In genomic region chr19:39390759-39391592, GRCh38 we compare ENCODE assay signal across 1 cellular context.
A peak's percentile ranks its signal among the peaks of the same experiment; 100 is the strongest.
TF ChIP-seq lines count a peak whose summit lies in the region.

Gene MED29, plus strand, starts transcription at chr19:39391378. Its CDS starts 45 bp downstream, at chr19:39391423.
Gene PAF1, minus strand, starts transcription at chr19:39391106. Its CDS starts 242 bp downstream, at chr19:39390864.

TF ChIP-seq in K562, 482 proteins besides CTCF, POLR2A, EP300 and RAD21 (continued from another document and continues in another):
- no peak for TF ChIP-seq MGA (IDR thresholded peaks at IDR 0.05)
- no peak for TF ChIP-seq GATAD2B (IDR thresholded peaks at IDR 0.05; ENCODE audit: borderline replicate concordance)
- no peak for TF ChIP-seq ZNF24 (IDR thresholded peaks at IDR 0.05)
- TF ChIP-seq SAP30 (IDR thresholded peaks at IDR 0.05; ENCODE audit: borderline replicate concordance, insufficient read depth, low read depth, low read length, poor library complexity, severe bottlenecking): peak; percentile 60
- no peak for TF ChIP-seq CHD4 (IDR thresholded peaks at IDR 0.05; ENCODE audit: insufficient read depth, insufficient replicate concordance, low read depth, low read length, poor library complexity, severe bottlenecking)
- no peak for TF ChIP-seq ZNF740 (CRISPR knock-in tag; IDR thresholded peaks at IDR 0.05)
- TF ChIP-seq ZNF740 (tag; IDR thresholded peaks at IDR 0.05): no peak
- no peak for TF ChIP-seq DNMT1 (IDR thresholded peaks at IDR 0.05)
- TF ChIP-seq NR1H2 (CRISPR knock-in tag; IDR thresholded peaks at IDR 0.05): no peak
- TF ChIP-seq FIP1L1 (IDR thresholded peaks at IDR 0.05; ENCODE audit: low read depth, low read length, poor library complexity, severe bottlenecking): peak; percentile 84
- TF ChIP-seq BACH1 (tag; IDR thresholded peaks at IDR 0.05): no peak
- TF ChIP-seq PURB (CRISPR knock-in tag; IDR thresholded peaks at IDR 0.05; ENCODE audit: low read depth): no peak
- TF ChIP-seq POLR2AphosphoS5 (IDR thresholded peaks at IDR 0.05; ENCODE audit: control insufficient read depth, insufficient read depth, low read depth, low read length): peak; percentile 91
- TF ChIP-seq SOX6 (IDR thresholded peaks at IDR 0.05): no peak
- peak; percentile 89 for TF ChIP-seq CREB3L1 (IDR thresholded peaks at IDR 0.05; ENCODE audit: borderline replicate concordance, low read depth)
- TF ChIP-seq THRB (CRISPR knock-in tag; conservative IDR thresholded peaks at IDR 0.05): 0 out of 2 replicates have a peak, but pooled peaks have one; percentile 11
- TF ChIP-seq DPF2 (IDR thresholded peaks at IDR 0.05): no peak; the same call in 1 of the 2 replicates
- TF ChIP-seq MTA2 (IDR thresholded peaks at IDR 0.05; ENCODE audit: low read depth): no peak
- peak; percentile 80; the same call in 1 of the 2 replicates for TF ChIP-seq KAT7 (CRISPR knock-in tag; IDR thresholded peaks at IDR 0.05; ENCODE audit: borderline replicate concordance)
- 0 out of 2 replicates have a peak, but pooled peaks have one; percentile 11 for TF ChIP-seq ZC3H11A (IDR thresholded peaks at IDR 0.05; ENCODE audit: low read depth, low read length)
- no peak for TF ChIP-seq GTF3C2 (IDR thresholded peaks at IDR 0.05; ENCODE audit: borderline replicate concordance, extremely low read depth, insufficient read length)
- no peak for TF ChIP-seq TGIF2 (CRISPR knock-in tag; IDR thresholded peaks at IDR 0.05)
- no peak for TF ChIP-seq RFX5 (IDR thresholded peaks at IDR 0.05; ENCODE audit: low read depth, low read length)
- TF ChIP-seq STAT5B (CRISPR knock-in tag; IDR thresholded peaks at IDR 0.05): no peak
- 0 out of 2 replicates have a peak, but pooled peaks have one; percentile 16 for TF ChIP-seq SMC3 (conservative IDR thresholded peaks at IDR 0.05; ENCODE audit: insufficient read depth, low read depth, low read length)
- TF ChIP-seq NR3C1 (CRISPR knock-in tag; IDR thresholded peaks at IDR 0.05): no peak
- no peak for TF ChIP-seq PRMT5 (CRISPR knock-in tag; IDR thresholded peaks at IDR 0.05)
- no peak for TF ChIP-seq EHMT2 (IDR thresholded peaks at IDR 0.05)
- no peak for TF ChIP-seq TAF15 (IDR thresholded peaks at IDR 0.05; ENCODE audit: low read depth, low read length)
- TF ChIP-seq MITF (IDR thresholded peaks at IDR 0.05): no peak
- 0 out of 2 replicates have a peak, but pooled peaks have one; percentile 75 for TF ChIP-seq E2F4 (CRISPR knock-in tag; IDR thresholded peaks at IDR 0.05; ENCODE audit: low read depth)
- peak; percentile 12; the same call in 1 of the 2 replicates for TF ChIP-seq SAFB (IDR thresholded peaks at IDR 0.05; ENCODE audit: borderline replicate concordance, low read depth, low read length)
- TF ChIP-seq BMI1 (IDR thresholded peaks at IDR 0.05; ENCODE audit: low read length): no peak
- no peak for TF ChIP-seq ZFP30 (CRISPR knock-in tag; IDR thresholded peaks at IDR 0.05; ENCODE audit: borderline replicate concordance)
- TF ChIP-seq TBP (optimal IDR thresholded peaks at IDR 0.05; ENCODE audit: low read depth, low read length): peak; percentile 98
- TF ChIP-seq PATZ1 (CRISPR knock-in tag; IDR thresholded peaks at IDR 0.05; ENCODE audit: borderline replicate concordance): no peak
- TF ChIP-seq SRSF7 (optimal IDR thresholded peaks at IDR 0.05; ENCODE audit: low read depth, low read length): no peak
